8 cellular contexts compared by ENCODE assay signal in genomic region chr7:115009139-115009538, GRCh38.
DNase-seq lines count a peak whose midpoint lies in the region; ATAC-seq, FAIRE-seq and TF ChIP-seq lines count a peak whose summit lies in the region.

No MANE protein-coding gene starts in this region.

- FAIRE-seq in D721Med (lab: Jason Lieb, UNC), result no peak

- intact Hi-C loops in colonic mucosa (cut with DNase I) (loop anchor here (5.0 kb wide), 1 partner anchor 87 kb away; the partner anchor contains the start of gene MDFIC), prostate gland (cut with DNase I) (loop anchor here (5.0 kb wide), 1 partner anchor 87 kb away; the partner anchor contains the start of gene MDFIC)

- peak overlapping the region in 9 of 11 experiments; percentile 7 to 40 (median 28); a peak in 10 of 22 replicates for H3K4me2 ChIP-seq in BLaER1 treated with 17β-estradiol and CSF1 and Interleukin-3, amounts not matched to agents 10 nM and 100 nM

- no peaks in the 10 kb centered on the region for H3K9me3 ChIP-seq in BLaER1 treated with 17β-estradiol and CSF1 and Interleukin-3, amounts not matched to agents 10 nM and 100 nM (replicated peaks in 1 of 11)
- H3K9me3 ChIP-seq in colonic mucosa, result no peaks in the 10 kb centered on the region
- no peaks in the 10 kb centered on the region for H3K9me3 ChIP-seq in prostate gland

- no peaks in the 10 kb centered on the region for H3K36me3 Mint-ChIP-seq in endothelial cell (ENCODE audit: low read depth, unreplicated experiment)

- H3K36me3 ChIP-seq in BLaER1 treated with 17β-estradiol and CSF1 and Interleukin-3, amounts not matched to agents 10 nM and 100 nM, result no peaks in the 10 kb centered on the region
- H3K36me3 ChIP-seq in colonic mucosa, result peaks cover 3% of the 10 kb centered on the region
- no peaks in the 10 kb centered on the region for H3K36me3 ChIP-seq in prostate gland

- no peak overlapping the region for H3K9ac ChIP-seq in BLaER1 treated with 17β-estradiol and CSF1 and Interleukin-3, amounts not matched to agents 10 nM and 100 nM
- peak overlapping the region in 1 of 2 donors; percentile 9 for H3K9ac ChIP-seq in colonic mucosa (ENCODE audit: low read depth in 2 of 2, low read length in 2 of 2)

- no peak overlapping the region for H3K4me3 Mint-ChIP-seq in endothelial cell (ENCODE audit: unreplicated experiment)

- no peak overlapping the region for H3K27ac ChIP-seq in BLaER1 treated with 17β-estradiol and CSF1 and Interleukin-3, amounts not matched to agents 10 nM and 100 nM
- H3K27ac ChIP-seq in colonic mucosa, result peak overlapping the region; percentile 47
- no peak overlapping the region for H3K27ac ChIP-seq in prostate gland

- no peak for TF ChIP-seq POLR2A in prostate gland (IDR thresholded peaks at IDR 0.05)

- no peak overlapping the region for H3K27ac Mint-ChIP-seq in endothelial cell (ENCODE audit: unreplicated experiment)

- DNase-seq in colonic mucosa (no peak), endothelial cell (ENCODE audit: low spot score) (no peak), D721Med (ENCODE audit: insufficient read length, low spot score) (no peak), NK-92 (lab: John Stamatoyannopoulos, UW; ENCODE audit: unreplicated experiment) (no peak), prostate gland (ENCODE audit: low spot score) (no peak)

- no peak for TF ChIP-seq CTCF in colonic mucosa (IDR thresholded peaks at IDR 0.05)
- TF ChIP-seq CTCF in endothelial cell (IDR thresholded peaks at IDR 0.05; ENCODE audit: unreplicated experiment), result no peak
- no peak for TF ChIP-seq CTCF in D721Med (IDR thresholded peaks at IDR 0.05; ENCODE audit: insufficient read depth, missing control alignments)
- TF ChIP-seq CTCF in prostate gland (IDR thresholded peaks at IDR 0.05), result no peak

- no peak overlapping the region for H3K4me3 ChIP-seq in BLaER1 treated with 17β-estradiol and CSF1 and Interleukin-3, amounts not matched to agents 10 nM and 100 nM
- H3K4me3 ChIP-seq in colonic mucosa (no peak overlapping the region), prostate gland (no peak overlapping the region)

- H3K27me3 Mint-ChIP-seq in endothelial cell (ENCODE audit: unreplicated experiment), result no peaks in the 10 kb centered on the region

- H4K20me1 ChIP-seq in BLaER1 treated with 17β-estradiol and CSF1 and Interleukin-3, amounts not matched to agents 10 nM and 100 nM, result no peaks in the 10 kb centered on the region

- H3K9me3 Mint-ChIP-seq in endothelial cell (ENCODE audit: unreplicated experiment), result no peaks in the 10 kb centered on the region

- 4% methylated on average over 3 of the region's 3 CpGs for WGBS in prostate gland

- ATAC-seq in GM19467 (IDR thresholded peaks at IDR 0.05; ENCODE audit: unreplicated experiment) (peak; percentile 62), HG03442 (IDR thresholded peaks at IDR 0.05; ENCODE audit: unreplicated experiment) (peak; percentile 61)

- H3K4me1 ChIP-seq in BLaER1 treated with 17β-estradiol and CSF1 and Interleukin-3, amounts not matched to agents 10 nM and 100 nM, result peaks cover 0 to 15% (median 12%) of the 10 kb centered on the region in 10 experiments; a peak in 16 of 20 replicates
- H3K4me1 ChIP-seq in colonic mucosa (peaks cover 5% of the 10 kb centered on the region), prostate gland (replicated peaks) (no peaks in the 10 kb centered on the region)

- no peaks in the 10 kb centered on the region for H3K4me1 Mint-ChIP-seq in endothelial cell (ENCODE audit: unreplicated experiment)

- H3K27me3 ChIP-seq in BLaER1 treated with 17β-estradiol and CSF1 and Interleukin-3, amounts not matched to agents 10 nM and 100 nM, result no peaks in the 10 kb centered on the region
- H3K27me3 ChIP-seq in colonic mucosa, result no peaks in the 10 kb centered on the region
- H3K27me3 ChIP-seq in prostate gland (replicated peaks; ENCODE audit: insufficient read depth), result no peaks in the 10 kb centered on the region
